In the genomic region with DNA sequence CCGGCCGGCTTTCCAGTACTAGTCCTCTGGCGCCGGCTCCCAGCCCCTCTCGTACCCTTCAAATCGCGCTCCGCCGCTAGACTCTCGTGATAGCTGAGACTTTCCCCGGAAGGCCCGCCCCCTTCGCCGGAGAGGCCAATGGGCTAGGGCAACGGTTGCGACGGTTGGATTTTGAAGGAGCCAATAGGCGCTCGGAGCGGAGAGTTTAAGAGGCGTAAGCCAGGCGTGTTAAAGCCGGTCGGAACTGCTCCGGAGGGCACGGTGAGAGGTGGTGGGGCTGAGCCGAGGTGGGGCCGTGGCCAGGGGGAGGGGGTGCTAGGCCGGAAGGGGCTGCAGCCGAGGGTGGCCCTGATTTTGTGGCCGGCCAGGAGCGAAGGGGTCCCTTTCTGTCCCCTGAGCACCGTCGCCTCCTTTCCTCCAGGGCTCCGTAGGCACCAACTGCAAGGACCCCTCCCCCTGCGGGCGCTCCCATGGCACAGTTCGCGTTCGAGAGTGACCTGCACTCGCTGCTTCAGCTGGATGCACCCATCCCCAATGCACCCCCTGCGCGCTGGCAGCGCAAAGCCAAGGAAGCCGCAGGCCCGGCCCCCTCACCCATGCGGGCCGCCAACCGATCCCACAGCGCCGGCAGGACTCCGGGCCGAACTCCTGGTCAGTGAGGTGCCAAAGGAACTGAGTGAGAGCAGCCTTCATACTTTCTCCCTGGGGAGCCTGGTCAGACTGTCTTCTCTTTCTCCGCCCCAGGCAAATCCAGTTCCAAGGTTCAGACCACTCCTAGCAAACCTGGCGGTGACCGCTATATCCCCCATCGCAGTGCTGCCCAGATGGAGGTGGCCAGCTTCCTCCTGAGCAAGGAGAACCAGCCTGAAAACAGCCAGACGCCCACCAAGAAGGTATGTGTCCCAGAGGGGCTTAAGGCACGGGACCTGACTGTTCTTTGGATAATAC, we compare ENCODE assay signal across 1 cellular context.
TF ChIP-seq lines count a peak whose summit lies in the region.

A gene (plus strand): TSS at position 236 of the 948 bp plus-strand sequence. CDS start 235 bp downstream, at position 471.

TF ChIP-seq in K562, 482 proteins besides CTCF, POLR2A, EP300 and RAD21 (continued from another document and continues in another):
- TF ChIP-seq, protein P1, sequence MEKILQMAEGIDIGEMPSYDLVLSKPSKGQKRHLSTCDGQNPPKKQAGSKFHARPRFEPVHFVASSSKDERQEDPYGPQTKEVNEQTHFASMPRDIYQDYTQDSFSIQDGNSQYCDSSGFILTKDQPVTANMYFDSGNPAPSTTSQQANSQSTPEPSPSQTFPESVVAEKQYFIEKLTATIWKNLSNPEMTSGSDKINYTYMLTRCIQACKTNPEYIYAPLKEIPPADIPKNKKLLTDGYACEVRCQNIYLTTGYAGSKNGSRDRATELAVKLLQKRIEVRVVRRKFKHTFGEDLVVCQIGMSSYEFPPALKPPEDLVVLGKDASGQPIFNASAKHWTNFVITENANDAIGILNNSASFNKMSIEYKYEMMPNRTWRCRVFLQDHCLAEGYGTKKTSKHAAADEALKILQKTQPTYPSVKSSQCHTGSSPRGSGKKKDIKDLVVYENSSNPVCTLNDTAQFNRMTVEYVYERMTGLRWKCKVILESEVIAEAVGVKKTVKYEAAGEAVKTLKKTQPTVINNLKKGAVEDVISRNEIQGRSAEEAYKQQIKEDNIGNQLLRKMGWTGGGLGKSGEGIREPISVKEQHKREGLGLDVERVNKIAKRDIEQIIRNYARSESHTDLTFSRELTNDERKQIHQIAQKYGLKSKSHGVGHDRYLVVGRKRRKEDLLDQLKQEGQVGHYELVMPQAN (IDR thresholded peaks at IDR 0.05; ENCODE audit: borderline replicate concordance), result peak; percentile 91; the same call in 1 of the 2 replicates
- TF ChIP-seq ZNF224 (CRISPR knock-in tag; IDR thresholded peaks at IDR 0.05) (peak; percentile 68; the same call in 1 of the 2 replicates), ELF2 (CRISPR knock-in tag; IDR thresholded peaks at IDR 0.05) (peak; percentile 31; the same call in 1 of the 2 replicates), POLR2B (IDR thresholded peaks at IDR 0.05; ENCODE audit: low read depth, partially characterized antibody) (peak; percentile 30), TRIM24 (IDR thresholded peaks at IDR 0.05) (0 out of 4 replicates have a peak, but pooled peaks of 1 of the 2 experiments have one; percentile 9), PHB (CRISPR knock-in tag; IDR thresholded peaks at IDR 0.05) (peak; percentile 77; the same call in 1 of the 2 replicates), HDAC1 (IDR thresholded peaks at IDR 0.05) (peak in 1 of 2 experiments; percentile 96; a peak in 2 of 4 replicates), TOE1 (IDR thresholded peaks at IDR 0.05; ENCODE audit: borderline replicate concordance) (0 out of 2 replicates have a peak, but pooled peaks have one; percentile 39), TOE1 (CRISPR knock-in tag; IDR thresholded peaks at IDR 0.05; ENCODE audit: borderline replicate concordance, low read depth) (peak; percentile 83; the same call in 1 of the 2 replicates), ETV1 (tag; conservative IDR thresholded peaks at IDR 0.05; ENCODE audit: low read depth) (peak; percentile 50), YY1 (IDR thresholded peaks at IDR 0.05; ENCODE audit: borderline replicate concordance in 1 of 3, control insufficient read depth in 1 of 3, extremely low read depth in 1 of 3, insufficient read depth in 3 of 3, insufficient read length in 1 of 3, insufficient replicate concordance in 2 of 3, low read depth in 1 of 3, low read length in 2 of 3) (peak in 1 of 3 experiments; percentile 7), RBM14 (IDR thresholded peaks at IDR 0.05; ENCODE audit: borderline replicate concordance, insufficient read depth, low read depth, low read length) (no peak), HDAC3 (IDR thresholded peaks at IDR 0.05; ENCODE audit: borderline replicate concordance, partially characterized antibody) (peak; percentile 28), JUNB (CRISPR knock-in tag; conservative IDR thresholded peaks at IDR 0.05) (0 out of 2 replicates have a peak, but pooled peaks have one; percentile 35), MAZ (CRISPR knock-in tag; conservative IDR thresholded peaks at IDR 0.05 in 1 of 2, IDR thresholded peaks at IDR 0.05 in 1 of 2) (peak; percentile 22 to 40; a peak in 3 of 4 replicates), CREM (IDR thresholded peaks at IDR 0.05; ENCODE audit: low read depth) (peak; percentile 44), ZBTB8A (IDR thresholded peaks at IDR 0.05; ENCODE audit: partially characterized antibody) (no peak), TBP (optimal IDR thresholded peaks at IDR 0.05; ENCODE audit: low read depth, low read length) (peak; percentile 92), HNRNPL (IDR thresholded peaks at IDR 0.05; ENCODE audit: low read depth, low read length) (peak; percentile 66), XRCC3 (IDR thresholded peaks at IDR 0.05) (no peak), ZFPM2 (CRISPR knock-in tag; IDR thresholded peaks at IDR 0.05) (no peak; the same call in 1 of the 2 replicates), GTF2F1 (IDR thresholded peaks at IDR 0.05; ENCODE audit: low read depth, low read length) (peak; percentile 5; the same call in 1 of the 2 replicates), TCF7 (IDR thresholded peaks at IDR 0.05; ENCODE audit: borderline replicate concordance) (peak; percentile 72; the same call in 1 of the 2 replicates), ETS2 (tag; IDR thresholded peaks at IDR 0.05; ENCODE audit: borderline replicate concordance, poor library complexity, severe bottlenecking) (no peak), NUFIP1 (IDR thresholded peaks at IDR 0.05; ENCODE audit: partially characterized antibody) (no peak), KLF16 (IDR thresholded peaks at IDR 0.05) (peak; percentile 83), EZH2 (IDR thresholded peaks at IDR 0.05; ENCODE audit: borderline replicate concordance, low read depth, low read length) (no peak), SIN3A (IDR thresholded peaks at IDR 0.05; ENCODE audit: borderline replicate concordance in 2 of 2, control insufficient read depth in 1 of 2, low read depth in 2 of 2, low read length in 2 of 2) (0 out of 4 replicates have a peak, but pooled peaks have one; percentile 49 to 57), GABPB1 (CRISPR knock-in tag; IDR thresholded peaks at IDR 0.05) (peak; percentile 93), GATAD2B (IDR thresholded peaks at IDR 0.05; ENCODE audit: borderline replicate concordance) (peak; percentile 84; the same call in 1 of the 2 replicates), RNF2 (IDR thresholded peaks at IDR 0.05) (peak; percentile 30; the same call in 1 of the 2 replicates), RBM25 (IDR thresholded peaks at IDR 0.05; ENCODE audit: low read depth, low read length, severe bottlenecking) (peak; percentile 95)
- TF ChIP-seq, protein P2, sequence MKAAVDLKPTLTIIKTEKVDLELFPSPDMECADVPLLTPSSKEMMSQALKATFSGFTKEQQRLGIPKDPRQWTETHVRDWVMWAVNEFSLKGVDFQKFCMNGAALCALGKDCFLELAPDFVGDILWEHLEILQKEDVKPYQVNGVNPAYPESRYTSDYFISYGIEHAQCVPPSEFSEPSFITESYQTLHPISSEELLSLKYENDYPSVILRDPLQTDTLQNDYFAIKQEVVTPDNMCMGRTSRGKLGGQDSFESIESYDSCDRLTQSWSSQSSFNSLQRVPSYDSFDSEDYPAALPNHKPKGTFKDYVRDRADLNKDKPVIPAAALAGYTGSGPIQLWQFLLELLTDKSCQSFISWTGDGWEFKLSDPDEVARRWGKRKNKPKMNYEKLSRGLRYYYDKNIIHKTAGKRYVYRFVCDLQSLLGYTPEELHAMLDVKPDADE (conservative IDR thresholded peaks at IDR 0.05; ENCODE audit: control insufficient read depth, low read depth, low read length), result 0 out of 2 replicates have a peak, but pooled peaks have one; percentile 33
- TF ChIP-seq, protein P3, sequence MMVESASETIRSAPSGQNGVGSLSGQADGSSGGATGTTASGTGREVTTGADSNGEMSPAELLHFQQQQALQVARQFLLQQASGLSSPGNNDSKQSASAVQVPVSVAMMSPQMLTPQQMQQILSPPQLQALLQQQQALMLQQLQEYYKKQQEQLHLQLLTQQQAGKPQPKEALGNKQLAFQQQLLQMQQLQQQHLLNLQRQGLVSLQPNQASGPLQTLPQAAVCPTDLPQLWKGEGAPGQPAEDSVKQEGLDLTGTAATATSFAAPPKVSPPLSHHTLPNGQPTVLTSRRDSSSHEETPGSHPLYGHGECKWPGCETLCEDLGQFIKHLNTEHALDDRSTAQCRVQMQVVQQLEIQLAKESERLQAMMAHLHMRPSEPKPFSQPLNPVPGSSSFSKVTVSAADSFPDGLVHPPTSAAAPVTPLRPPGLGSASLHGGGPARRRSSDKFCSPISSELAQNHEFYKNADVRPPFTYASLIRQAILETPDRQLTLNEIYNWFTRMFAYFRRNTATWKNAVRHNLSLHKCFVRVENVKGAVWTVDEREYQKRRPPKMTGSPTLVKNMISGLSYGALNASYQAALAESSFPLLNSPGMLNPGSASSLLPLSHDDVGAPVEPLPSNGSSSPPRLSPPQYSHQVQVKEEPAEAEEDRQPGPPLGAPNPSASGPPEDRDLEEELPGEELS (CRISPR knock-in tag; IDR thresholded peaks at IDR 0.05; ENCODE audit: borderline replicate concordance), result 0 out of 2 replicates have a peak, but pooled peaks have one; percentile 32
- TF ChIP-seq, protein P4, sequence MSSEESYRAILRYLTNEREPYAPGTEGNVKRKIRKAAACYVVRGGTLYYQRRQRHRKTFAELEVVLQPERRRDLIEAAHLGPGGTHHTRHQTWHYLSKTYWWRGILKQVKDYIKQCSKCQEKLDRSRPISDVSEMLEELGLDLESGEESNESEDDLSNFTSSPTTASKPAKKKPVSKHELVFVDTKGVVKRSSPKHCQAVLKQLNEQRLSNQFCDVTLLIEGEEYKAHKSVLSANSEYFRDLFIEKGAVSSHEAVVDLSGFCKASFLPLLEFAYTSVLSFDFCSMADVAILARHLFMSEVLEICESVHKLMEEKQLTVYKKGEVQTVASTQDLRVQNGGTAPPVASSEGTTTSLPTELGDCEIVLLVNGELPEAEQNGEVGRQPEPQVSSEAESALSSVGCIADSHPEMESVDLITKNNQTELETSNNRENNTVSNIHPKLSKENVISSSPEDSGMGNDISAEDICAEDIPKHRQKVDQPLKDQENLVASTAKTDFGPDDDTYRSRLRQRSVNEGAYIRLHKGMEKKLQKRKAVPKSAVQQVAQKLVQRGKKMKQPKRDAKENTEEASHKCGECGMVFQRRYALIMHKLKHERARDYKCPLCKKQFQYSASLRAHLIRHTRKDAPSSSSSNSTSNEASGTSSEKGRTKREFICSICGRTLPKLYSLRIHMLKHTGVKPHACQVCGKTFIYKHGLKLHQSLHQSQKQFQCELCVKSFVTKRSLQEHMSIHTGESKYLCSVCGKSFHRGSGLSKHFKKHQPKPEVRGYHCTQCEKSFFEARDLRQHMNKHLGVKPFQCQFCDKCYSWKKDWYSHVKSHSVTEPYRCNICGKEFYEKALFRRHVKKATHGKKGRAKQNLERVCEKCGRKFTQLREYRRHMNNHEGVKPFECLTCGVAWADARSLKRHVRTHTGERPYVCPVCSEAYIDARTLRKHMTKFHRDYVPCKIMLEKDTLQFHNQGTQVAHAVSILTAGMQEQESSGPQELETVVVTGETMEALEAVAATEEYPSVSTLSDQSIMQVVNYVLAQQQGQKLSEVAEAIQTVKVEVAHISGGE (CRISPR knock-in tag; IDR thresholded peaks at IDR 0.05), result peak in 1 of 3 experiments; percentile 80; a peak in 2 of 6 replicates
- TF ChIP-seq, protein P5, sequence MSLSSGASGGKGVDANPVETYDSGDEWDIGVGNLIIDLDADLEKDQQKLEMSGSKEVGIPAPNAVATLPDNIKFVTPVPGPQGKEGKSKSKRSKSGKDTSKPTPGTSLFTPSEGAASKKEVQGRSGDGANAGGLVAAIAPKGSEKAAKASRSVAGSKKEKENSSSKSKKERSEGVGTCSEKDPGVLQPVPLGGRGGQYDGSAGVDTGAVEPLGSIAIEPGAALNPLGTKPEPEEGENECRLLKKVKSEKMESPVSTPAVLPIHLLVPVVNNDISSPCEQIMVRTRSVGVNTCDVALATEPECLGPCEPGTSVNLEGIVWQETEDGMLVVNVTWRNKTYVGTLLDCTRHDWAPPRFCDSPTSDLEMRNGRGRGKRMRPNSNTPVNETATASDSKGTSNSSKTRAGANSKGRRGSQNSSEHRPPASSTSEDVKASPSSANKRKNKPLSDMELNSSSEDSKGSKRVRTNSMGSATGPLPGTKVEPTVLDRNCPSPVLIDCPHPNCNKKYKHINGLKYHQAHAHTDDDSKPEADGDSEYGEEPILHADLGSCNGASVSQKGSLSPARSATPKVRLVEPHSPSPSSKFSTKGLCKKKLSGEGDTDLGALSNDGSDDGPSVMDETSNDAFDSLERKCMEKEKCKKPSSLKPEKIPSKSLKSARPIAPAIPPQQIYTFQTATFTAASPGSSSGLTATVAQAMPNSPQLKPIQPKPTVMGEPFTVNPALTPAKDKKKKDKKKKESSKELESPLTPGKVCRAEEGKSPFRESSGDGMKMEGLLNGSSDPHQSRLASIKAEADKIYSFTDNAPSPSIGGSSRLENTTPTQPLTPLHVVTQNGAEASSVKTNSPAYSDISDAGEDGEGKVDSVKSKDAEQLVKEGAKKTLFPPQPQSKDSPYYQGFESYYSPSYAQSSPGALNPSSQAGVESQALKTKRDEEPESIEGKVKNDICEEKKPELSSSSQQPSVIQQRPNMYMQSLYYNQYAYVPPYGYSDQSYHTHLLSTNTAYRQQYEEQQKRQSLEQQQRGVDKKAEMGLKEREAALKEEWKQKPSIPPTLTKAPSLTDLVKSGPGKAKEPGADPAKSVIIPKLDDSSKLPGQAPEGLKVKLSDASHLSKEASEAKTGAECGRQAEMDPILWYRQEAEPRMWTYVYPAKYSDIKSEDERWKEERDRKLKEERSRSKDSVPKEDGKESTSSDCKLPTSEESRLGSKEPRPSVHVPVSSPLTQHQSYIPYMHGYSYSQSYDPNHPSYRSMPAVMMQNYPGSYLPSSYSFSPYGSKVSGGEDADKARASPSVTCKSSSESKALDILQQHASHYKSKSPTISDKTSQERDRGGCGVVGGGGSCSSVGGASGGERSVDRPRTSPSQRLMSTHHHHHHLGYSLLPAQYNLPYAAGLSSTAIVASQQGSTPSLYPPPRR (CRISPR knock-in tag; IDR thresholded peaks at IDR 0.05; ENCODE audit: borderline replicate concordance), result peak; percentile 78; the same call in 1 of the 2 replicates
- TF ChIP-seq, protein P6, sequence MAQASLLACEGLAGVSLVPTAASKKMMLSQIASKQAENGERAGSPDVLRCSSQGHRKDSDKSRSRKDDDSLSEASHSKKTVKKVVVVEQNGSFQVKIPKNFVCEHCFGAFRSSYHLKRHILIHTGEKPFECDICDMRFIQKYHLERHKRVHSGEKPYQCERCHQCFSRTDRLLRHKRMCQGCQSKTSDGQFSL (CRISPR knock-in tag; IDR thresholded peaks at IDR 0.05), result 0 out of 2 replicates have a peak, but pooled peaks have one; percentile 19
- TF ChIP-seq, protein P6 (tag; IDR thresholded peaks at IDR 0.05), result no peak
- TF ChIP-seq, protein P7, sequence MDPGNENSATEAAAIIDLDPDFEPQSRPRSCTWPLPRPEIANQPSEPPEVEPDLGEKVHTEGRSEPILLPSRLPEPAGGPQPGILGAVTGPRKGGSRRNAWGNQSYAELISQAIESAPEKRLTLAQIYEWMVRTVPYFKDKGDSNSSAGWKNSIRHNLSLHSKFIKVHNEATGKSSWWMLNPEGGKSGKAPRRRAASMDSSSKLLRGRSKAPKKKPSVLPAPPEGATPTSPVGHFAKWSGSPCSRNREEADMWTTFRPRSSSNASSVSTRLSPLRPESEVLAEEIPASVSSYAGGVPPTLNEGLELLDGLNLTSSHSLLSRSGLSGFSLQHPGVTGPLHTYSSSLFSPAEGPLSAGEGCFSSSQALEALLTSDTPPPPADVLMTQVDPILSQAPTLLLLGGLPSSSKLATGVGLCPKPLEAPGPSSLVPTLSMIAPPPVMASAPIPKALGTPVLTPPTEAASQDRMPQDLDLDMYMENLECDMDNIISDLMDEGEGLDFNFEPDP (CRISPR knock-in tag; IDR thresholded peaks at IDR 0.05), result peak; percentile 82; the same call in 1 of the 2 replicates
